1 cellular context compared by ENCODE assay signal in genomic region chr2:218395090-218395444, GRCh38.
TF ChIP-seq lines count a peak whose summit lies in the region.

No MANE protein-coding gene starts in this region.

TF ChIP-seq in A549, 52 proteins besides CTCF, POLR2A, EP300 and RAD21:
- no peak for TF ChIP-seq GATA3 (IDR thresholded peaks at IDR 0.05; ENCODE audit: borderline replicate concordance)
- no peak for TF ChIP-seq HOXB13 (CRISPR knock-in tag; IDR thresholded peaks at IDR 0.05; ENCODE audit: low read depth)
- TF ChIP-seq MAZ (IDR thresholded peaks at IDR 0.05; ENCODE audit: borderline replicate concordance, low read depth, low read length): no peak
- no peak for TF ChIP-seq ZFP36 (IDR thresholded peaks at IDR 0.05; ENCODE audit: borderline replicate concordance, partially characterized antibody)
- no peak for TF ChIP-seq ZC3H11A (IDR thresholded peaks at IDR 0.05)
TF ChIP-seq in A549: peak in this region for 0.
